8 cellular contexts compared by ENCODE assay signal in the genomic region with DNA sequence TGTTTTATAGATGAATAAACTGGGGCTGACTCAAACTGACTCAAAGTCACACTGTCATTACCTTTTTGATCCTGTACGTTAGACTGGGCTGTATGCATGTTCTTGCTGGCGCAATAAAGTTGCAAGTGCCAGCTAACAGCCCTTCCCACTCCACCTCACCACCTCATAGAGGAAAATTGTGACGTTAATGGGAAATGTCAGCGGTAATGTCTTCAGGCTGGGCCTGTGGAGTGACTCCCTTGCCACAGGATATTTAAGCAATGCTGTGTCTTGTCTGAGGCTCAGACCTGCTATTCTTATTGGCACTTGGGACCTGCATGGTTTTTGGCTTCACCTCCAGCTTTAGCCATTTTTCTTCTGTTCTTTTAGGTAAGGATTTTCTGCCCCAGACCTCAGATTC. TPM values are rescaled to one million over a fixed set of nuclear protein-coding genes. Genes with fewer than 3 reads are reported as not detected.
DNase-seq lines count a peak whose midpoint lies in the region; ATAC-seq and TF ChIP-seq lines count a peak whose summit lies in the region.

No MANE protein-coding gene starts in this region.

- H3K27ac Mint-ChIP-seq in immature natural killer cell = peak overlapping the region; percentile 83 to 94 (median 88)

- H3K9me3 Mint-ChIP-seq in immature natural killer cell = no peaks in the 10 kb centered on the region

- no peaks in the 10 kb centered on the region for H3K27me3 ChIP-seq in thyroid gland
- no peaks in the 10 kb centered on the region for H3K27me3 ChIP-seq in H7 (ENCODE audit: control insufficient read depth, insufficient read depth, low read length)

- no peak for TF ChIP-seq POLR2A in thyroid gland (IDR thresholded peaks at IDR 0.05)

- peaks cover 25 to 52% of the 10 kb centered on the region in 2 donors for H3K4me1 Mint-ChIP-seq in immature natural killer cell

- peak overlapping the region; percentile 40 for H3K27ac ChIP-seq in VCaP
- peak overlapping the region; percentile 58 to 70 (median 70) for H3K27ac ChIP-seq in thyroid gland

- no peak overlapping the region for H3K4me3 Mint-ChIP-seq in immature natural killer cell

- H3K27me3 Mint-ChIP-seq in immature natural killer cell (ENCODE audit: low read depth in 3 of 3) = peaks cover 0 to 2% (median 0%) of the 10 kb centered on the region in 3 donors

- H3K36me3 Mint-ChIP-seq in immature natural killer cell = peaks cover 15 to 46% (median 40%) of the 10 kb centered on the region in 3 donors

- intact Hi-C loops in thyroid gland (cut with DNase I) = loop anchor here (5.0 kb wide), 1 partner anchor 40 kb away; the partner anchor contains the start of gene CFLAR

- TF ChIP-seq CTCF in VCaP (conservative IDR thresholded peaks at IDR 0.05) (no peak), thyroid gland (IDR thresholded peaks at IDR 0.05) (no peak)

- ATAC-seq in GM19043 (IDR thresholded peaks at IDR 0.05; ENCODE audit: low read depth, unreplicated experiment) = peak; percentile 7
- ATAC-seq in HG03095 (IDR thresholded peaks at IDR 0.05; ENCODE audit: unreplicated experiment) = peak; percentile 3
- no peak for ATAC-seq in GM21367 (IDR thresholded peaks at IDR 0.05; ENCODE audit: unreplicated experiment)

- H3K4me3 ChIP-seq in thyroid gland (replicated peaks in 1 of 3) (no peak overlapping the region), H7 (ENCODE audit: insufficient read depth, low read depth, low read length) (no peak overlapping the region)

- DNase-seq in immature natural killer cell = no peak
- DNase-seq in thyroid gland = no peak
- DNase-seq in H7 = no peak
- no peak for DNase-seq in anterior cingulate cortex (lab: John Stamatoyannopoulos, UW)

- no peaks in the 10 kb centered on the region for H3K9me3 ChIP-seq in thyroid gland

- H3K36me3 ChIP-seq in thyroid gland (peaks cover 60 to 65% of the 10 kb centered on the region in 2 donors), H7 (replicated peaks; ENCODE audit: control insufficient read depth, insufficient read depth, low read length) (no peaks in the 10 kb centered on the region; the same call in 1 of the 2 replicates)

- 65 to 93% methylated on average over 4 of the region's 4 CpGs for WGBS in thyroid gland, 2 donors

- peaks cover 9 to 18% of the 10 kb centered on the region in 2 donors for H3K4me1 ChIP-seq in thyroid gland

RNA-seq across cellular contexts. Expression of gene CASP10, which starts 25.2 kb away (rescaled TPM):
- polyA plus RNA-seq in immature natural killer cell = 10 to 100 TPM; 13.5 to 37.4 (median 19.8) TPM
- total RNA-seq in thyroid gland = 10 to 100 TPM; 12.4 to 23.0 (median 20.0) TPM
- 5.1 and 5.4 TPM in 2 replicates for total RNA-seq in H7 (2014; rRNA removed; shearing (Covaris generic))

RNA-seq across cellular contexts. Expression of gene CFLAR, which starts 41.7 kb away (rescaled TPM):
- 100 to 1,000 TPM; 167 to 262 (median 242) TPM for polyA plus RNA-seq in immature natural killer cell
- 100 to 1,000 TPM; 157 to 492 (median 249) TPM for total RNA-seq in thyroid gland
- total RNA-seq in H7 (2014; rRNA removed; shearing (Covaris generic)) = 9.0 and 18.3 TPM in 2 replicates
